1 cellular context compared by ENCODE assay signal in the genomic region with DNA sequence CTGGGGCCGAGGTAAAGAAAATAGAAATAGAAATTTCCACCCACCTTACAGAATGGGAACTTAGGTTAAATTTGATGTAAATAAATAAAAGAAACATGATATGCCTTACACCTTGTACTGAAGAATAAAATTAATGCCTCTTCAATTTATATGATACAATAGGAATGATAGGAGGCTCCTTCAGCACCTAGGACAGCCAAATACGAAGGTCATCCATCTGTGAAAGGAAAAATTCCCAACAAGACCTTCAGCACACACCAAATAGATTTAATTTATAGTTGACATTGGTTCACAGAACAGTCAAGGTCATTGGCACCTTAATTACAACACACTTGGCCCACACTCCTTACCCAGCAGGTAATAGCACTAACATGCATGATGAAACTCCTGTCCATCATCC.
TF ChIP-seq lines count a peak whose summit lies in the region.

No MANE protein-coding gene starts in this region.

TF ChIP-seq in liver, 16 proteins besides CTCF, POLR2A, EP300 and RAD21 (continued from another document):
- TF ChIP-seq REST (IDR thresholded peaks at IDR 0.05), result peak; percentile 97
- TF ChIP-seq RXRA (IDR thresholded peaks at IDR 0.05), result peak in 1 of 2 donors; percentile 52
- no peak for TF ChIP-seq HNF4G (IDR thresholded peaks at IDR 0.05)
